Comparison of ENCODE assay signal across 8 cellular contexts in the genomic region with DNA sequence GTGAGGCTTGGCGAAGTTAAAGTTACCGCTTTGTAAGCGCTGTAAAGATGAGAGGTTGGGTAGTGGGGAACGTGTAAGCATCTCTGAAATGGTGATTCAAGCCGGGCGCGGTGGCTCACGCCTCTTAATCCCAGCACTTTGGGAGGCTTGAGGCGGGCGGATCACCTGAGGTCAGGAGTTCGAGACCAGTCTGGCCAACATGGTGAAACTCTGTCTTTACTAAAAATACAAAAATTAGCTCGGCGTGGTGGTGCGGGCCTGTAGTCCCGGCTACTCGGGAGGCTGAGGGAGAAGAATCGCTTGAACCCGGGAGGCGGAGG. TPM values are rescaled to one million over a fixed set of nuclear protein-coding genes. Genes with fewer than 3 reads are reported as not detected.
DNase-seq lines count a peak whose midpoint lies in the region; ATAC-seq and TF ChIP-seq lines count a peak whose summit lies in the region.
"Not testable (repeated sequence)": the region's sequence is repeated elsewhere in the genome, so short reads cannot be mapped to it uniquely, and the experiment has no call there.

No MANE protein-coding gene starts in this region.

- peak overlapping the region; percentile 96 for H3K4me3 ChIP-seq in GM06990 (replicated peaks; ENCODE audit: low read depth, low read length)
- peak overlapping the region; percentile 79 for H3K4me3 ChIP-seq in OCI-LY1 (ENCODE audit: low read depth, low read length, poor library complexity, severe bottlenecking)
- H3K4me3 ChIP-seq in cardiac fibroblast (replicated peaks in 1 of 2; ENCODE audit: low read depth in 2 of 2, low read length in 2 of 2), result peak overlapping the region; percentile 96
- H3K4me3 ChIP-seq in retinal pigment epithelial cell (ENCODE audit: low read length), result peak overlapping the region; percentile 95
- peak overlapping the region; percentile 83 for H3K4me3 ChIP-seq in upper lobe of right lung

- CTCF ChIA-PET in activated CD8-positive, alpha-beta T cell treated with anti-CD3 and anti-CD28 coated beads for 36 hours (lab: Charles Lee), result interaction anchor here (1.9 kb wide), 1 partner anchor 12 kb away, joined by 4 read pairs; a partner anchor contains a TSS

- peaks cover 17% of the 10 kb centered on the region for H3K4me1 Mint-ChIP-seq in activated CD8-positive, alpha-beta T cell treated with anti-CD3 and anti-CD28 coated beads for 36 hours (ENCODE audit: low read depth)

- not testable (repeated sequence) for H3K4me1 ChIP-seq in OCI-LY1 (ENCODE audit: insufficient read depth, low read length, severe bottlenecking); foreskin keratinocyte; upper lobe of right lung

- peaks cover 11% of the 10 kb centered on the region for H3K79me2 ChIP-seq in OCI-LY1 (ENCODE audit: insufficient read depth, low read length)

- not testable (repeated sequence) for TF ChIP-seq CTCF in GM06990 (IDR thresholded peaks at IDR 0.05; ENCODE audit: insufficient read depth, low read length, poor library complexity, severe bottlenecking); OCI-LY1 (IDR thresholded peaks at IDR 0.05; ENCODE audit: low read length); activated CD8-positive, alpha-beta T cell treated with anti-CD3 and anti-CD28 coated beads for 36 hours (IDR thresholded peaks at IDR 0.05); cardiac fibroblast (IDR thresholded peaks at IDR 0.05; ENCODE audit: low read depth, low read length); foreskin keratinocyte (conservative IDR thresholded peaks at IDR 0.05); retinal pigment epithelial cell (conservative IDR thresholded peaks at IDR 0.05; ENCODE audit: low read depth, low read length); upper lobe of right lung (IDR thresholded peaks at IDR 0.05)

- intact Hi-C loops in activated CD8-positive, alpha-beta T cell treated with anti-CD3 and anti-CD28 coated beads for 36 hours (cut with micrococcal nuclease); upper lobe of right lung (cut with DNase I): not testable (repeated sequence)

- ATAC-seq in activated CD8-positive, alpha-beta T cell treated with anti-CD3 and anti-CD28 coated beads for 36 hours; foreskin keratinocyte; upper lobe of right lung: not testable (repeated sequence)

- H3K27ac Mint-ChIP-seq in activated CD8-positive, alpha-beta T cell treated with anti-CD3 and anti-CD28 coated beads for 36 hours, result peak overlapping the region; percentile 94

- not testable (repeated sequence) for H2AFZ ChIP-seq in OCI-LY1 (ENCODE audit: low read length)

- H3K36me3 ChIP-seq in GM06990 (ENCODE audit: control insufficient read depth, insufficient read depth, low read length), result not testable (repeated sequence)
- H3K36me3 ChIP-seq in OCI-LY1 (ENCODE audit: insufficient read depth, low read length) (peaks cover 37% of the 10 kb centered on the region), upper lobe of right lung (peaks cover 29% of the 10 kb centered on the region)

- H3F3A ChIP-seq in OCI-LY1 (ENCODE audit: insufficient read depth, low read length), result not testable (repeated sequence)

- not testable (repeated sequence) for H3K9me3 ChIP-seq in OCI-LY1 (ENCODE audit: low read length); upper lobe of right lung

- not testable (repeated sequence) for H3K27me3 Mint-ChIP-seq in activated CD8-positive, alpha-beta T cell treated with anti-CD3 and anti-CD28 coated beads for 36 hours

- H3K4me2 ChIP-seq in OCI-LY1 (ENCODE audit: low read length), result peak overlapping the region; percentile 73

- H3K36me3 Mint-ChIP-seq in activated CD8-positive, alpha-beta T cell treated with anti-CD3 and anti-CD28 coated beads for 36 hours (ENCODE audit: low read depth), result peaks cover 28% of the 10 kb centered on the region

- H3K4me3 Mint-ChIP-seq in activated CD8-positive, alpha-beta T cell treated with anti-CD3 and anti-CD28 coated beads for 36 hours, result peak overlapping the region; percentile 93

- H3K9ac ChIP-seq in OCI-LY1 (ENCODE audit: low read length), result peak overlapping the region; percentile 81

- POLR2A ChIA-PET in activated CD8-positive, alpha-beta T cell treated with anti-CD3 and anti-CD28 coated beads for 36 hours (lab: Charles Lee), result interaction anchor here (0.6 kb wide), 1 partner anchor 448 kb away, joined by 3 read pairs; no protein-coding TSS in a partner anchor

- not testable (repeated sequence) for H3K27ac ChIP-seq in OCI-LY1 (ENCODE audit: low read depth, low read length, poor library complexity, severe bottlenecking)
- H3K27ac ChIP-seq in foreskin keratinocyte (peak overlapping the region; percentile 86), upper lobe of right lung (peak overlapping the region; percentile 75)

- not testable (repeated sequence) for H3K27me3 ChIP-seq in GM06990 (replicated peaks; ENCODE audit: control insufficient read depth, insufficient read depth, low read length); OCI-LY1 (ENCODE audit: insufficient read depth, low read length); foreskin keratinocyte; upper lobe of right lung

- H3K9me2 ChIP-seq in OCI-LY1 (ENCODE audit: low read depth, low read length), result not testable (repeated sequence)

- H3K9me3 Mint-ChIP-seq in activated CD8-positive, alpha-beta T cell treated with anti-CD3 and anti-CD28 coated beads for 36 hours, result not testable (repeated sequence)

- not testable (repeated sequence) for H4K20me1 ChIP-seq in OCI-LY1 (ENCODE audit: insufficient read depth, low read length)

- DNase-seq in GM06990 (ENCODE audit: extremely low read depth, insufficient read length); foreskin keratinocyte; retinal pigment epithelial cell (ENCODE audit: low read depth); upper lobe of right lung: not testable (repeated sequence)
- peak; percentile 19 for DNase-seq in activated CD8-positive, alpha-beta T cell treated with anti-CD3 and anti-CD28 coated beads for 36 hours
- DNase-seq in cardiac fibroblast (ENCODE audit: low read depth in 2 of 2), result peak in 1 of 2 donors; percentile 17
- DNase-seq in mesenteric fat pad (ENCODE audit: low spot score), result peak; percentile 64

RNA-seq across cellular contexts. Expression of a gene that starts 0.6 kb away (rescaled TPM):
- 10 to 100 TPM; 28.2 to 29.1 TPM for total RNA-seq in activated CD8-positive, alpha-beta T cell treated with anti-CD3 and anti-CD28 coated beads for 36 hours
- total RNA-seq in foreskin keratinocyte (16.6 and 19.1 TPM in 2 replicates), mesenteric fat pad (13.6 TPM), upper lobe of right lung (12.6 TPM)
- polyA plus RNA-seq in foreskin keratinocyte, result 28.2 and 35.7 TPM in 2 replicates

RNA-seq across cellular contexts. Expression of a gene that starts 12.1 kb away (rescaled TPM):
- 10 to 100 TPM; 54.2 to 56.7 TPM for total RNA-seq in activated CD8-positive, alpha-beta T cell treated with anti-CD3 and anti-CD28 coated beads for 36 hours
- 40.1 and 40.4 TPM in 2 replicates for total RNA-seq in foreskin keratinocyte
- 26.5 and 29.0 TPM in 2 replicates for polyA plus RNA-seq in foreskin keratinocyte
- 56.7 TPM for total RNA-seq in mesenteric fat pad
- total RNA-seq in upper lobe of right lung, result 47.7 TPM
